In genomic region chr4:95360911-95361695, GRCh38 we compare ENCODE assay signal across 23 cellular contexts.
A peak's percentile ranks its signal among the peaks of the same experiment; 100 is the strongest.
DNase-seq lines count a peak whose midpoint lies in the region; ATAC-seq and TF ChIP-seq lines count a peak whose summit lies in the region.
"Had no signal": no experiment of that assay in that cellular context is flagged by ENCODE, and none has a peak within 500 bp of the region (broad histone marks: within the 10 kb centered on the region; RNA-seq: fewer than 3 reads in every experiment).

No MANE protein-coding gene starts in this region.

- intact Hi-C loops in adrenal gland (cut with DNase I) (no loop called here), left lung (cut with DNase I) (no loop called here), thyroid gland (cut with DNase I) (no loop called here)

- TF ChIP-seq POLR2A in adrenal gland (IDR thresholded peaks at IDR 0.05): no peak
- no peak for TF ChIP-seq POLR2A in thyroid gland (IDR thresholded peaks at IDR 0.05)

- H3K27ac ChIP-seq in adrenal gland (peak overlapping the region; percentile 4 to 66 (median 54)), left lung (no peak overlapping the region), thyroid gland (peak overlapping the region; percentile 24 to 80 (median 73))
- H3K27ac ChIP-seq: 22Rv1, heart left ventricle, skin epidermis, thoracic aorta had no signal

- DNase-seq in NCI-H1092 treated with DMSO at 0.1 percent for 48 hours (lab: John Stamatoyannopoulos, UW): peak; percentile 33
- no peak for DNase-seq in NCI-H1092 (lab: John Stamatoyannopoulos, UW)
- DNase-seq in adrenal gland: no peak
- no peak for DNase-seq in left lung
- peak; percentile 69 to 70 for DNase-seq in thyroid gland
- no peak for DNase-seq in NK-92 (lab: John Stamatoyannopoulos, UW; ENCODE audit: unreplicated experiment)
- DNase-seq in NCI-H146 (lab: John Stamatoyannopoulos, UW): no peak
- DNase-seq: activated CD4-positive, alpha-beta T cell treated with anti-CD3 and anti-CD28 coated beads, Interleukin-2, amount 50 U/mL, for 4 hours; activated effector memory CD4-positive, alpha-beta T cell treated with Interleukin-2 at 50 U/mL for 16 hours; activated naive CD8-positive, alpha-beta T cell treated with anti-CD3 and anti-CD28 coated beads, Interleukin-2, amount 50 U/mL, for 24 hours; DMS79; heart left ventricle; KG1; NCI-H2081 treated with DMSO at 0.1 percent for 48 hours; NCI-H774; stimulated activated CD4-positive, alpha-beta T cell treated with anti-CD3 and anti-CD28 coated beads, Interleukin-2, amount 100 ng/mL, for 24 hours; T-helper 9 cell had no signal

- no peak for TF ChIP-seq CTCF in adrenal gland (IDR thresholded peaks at IDR 0.05)
- no peak for TF ChIP-seq CTCF in left lung (IDR thresholded peaks at IDR 0.05)
- TF ChIP-seq CTCF in thyroid gland (IDR thresholded peaks at IDR 0.05): no peak

- WGBS in adrenal gland, 4 donors: 55 to 69% (median 58%) methylated on average over 7 of the region's 7 CpGs
- WGBS in thyroid gland, 2 donors: 54 to 57% methylated on average over 7 of the region's 7 CpGs

- H3K27me3 ChIP-seq in adrenal gland (no peaks in the 10 kb centered on the region), left lung (no peaks in the 10 kb centered on the region), thyroid gland (no peaks in the 10 kb centered on the region)
- H3K27me3 ChIP-seq: heart left ventricle had no signal

- ATAC-seq in left lung (peak; percentile 55), GM21447 (IDR thresholded peaks at IDR 0.05; ENCODE audit: unreplicated experiment) (no peak)
- ATAC-seq: activated naive CD8-positive, alpha-beta T cell treated with anti-CD3 and anti-CD28 coated beads, Interleukin-2, amount 50 U/mL, for 24 hours; heart left ventricle; stimulated activated memory B cell treated with anti-CD40 and anti-IgM and Interleukin-4, amounts not matched to agents 10 μg/mL and 1 μg/mL and 100 μg/mL, for 72 hours; WTC11 had no signal

- peaks cover 9 to 63% of the 10 kb centered on the region in 2 donors for H3K4me1 ChIP-seq in adrenal gland (replicated peaks in 1 of 2)
- H3K4me1 ChIP-seq in left lung: peaks cover 2 to 5% of the 10 kb centered on the region in 2 donors
- H3K4me1 ChIP-seq in thyroid gland: peaks cover 51 to 67% of the 10 kb centered on the region in 2 donors

- no peaks in the 10 kb centered on the region for H3K9me3 ChIP-seq in adrenal gland (replicated peaks in 1 of 3)
- H3K9me3 ChIP-seq in left lung: no peaks in the 10 kb centered on the region
- H3K9me3 ChIP-seq in thyroid gland: no peaks in the 10 kb centered on the region
- H3K9me3 ChIP-seq: heart left ventricle, thoracic aorta had no signal

- H3K36me3 ChIP-seq in adrenal gland (replicated peaks in 1 of 2) (no peaks in the 10 kb centered on the region), left lung (no peaks in the 10 kb centered on the region), thyroid gland (no peaks in the 10 kb centered on the region)
- H3K36me3 ChIP-seq: heart left ventricle, thoracic aorta had no signal

- H3K4me3 ChIP-seq in adrenal gland (no peak overlapping the region), left lung (no peak overlapping the region), thyroid gland (replicated peaks in 1 of 3) (no peak overlapping the region)
- H3K4me3 ChIP-seq: heart left ventricle, skin epidermis, thoracic aorta had no signal

Comparison
In these comparisons a context has a peak if more than half of its experiments do, and no peak if none do; other contexts are left out.
1. DNase-seq: peak in NCI-H1092 treated with DMSO at 0.1 percent for 48 hours (single experiment) and thyroid gland (2 of 2); none in NCI-H1092 (single experiment), adrenal gland (0 of 7), left lung (0 of 2), NK-92 (single experiment) and NCI-H146 (single experiment).
2. H3K27ac ChIP-seq: peak in adrenal gland (5 of 5) and thyroid gland (3 of 3); none in left lung (0 of 2).